ENCODE assay signal across 8 cellular contexts in genomic region chr6:117601811-117602150, GRCh38. TPM values are rescaled to one million over a fixed set of nuclear protein-coding genes. Genes with fewer than 3 reads are reported as not detected.
DNase-seq lines count a peak whose midpoint lies in the region; ATAC-seq and TF ChIP-seq lines count a peak whose summit lies in the region.

No MANE protein-coding gene starts in this region.

- H3K4me2 ChIP-seq in OCI-LY3 (ENCODE audit: low read length) = peak overlapping the region; percentile 73

- H4K20me1 ChIP-seq in OCI-LY3 (ENCODE audit: insufficient read depth, low read length) = 0 out of 2 replicates have a peak, but pooled peaks cover 4% of the 10 kb centered on the region

- peak overlapping the region; percentile 97 for H3K4me3 ChIP-seq in OCI-LY3 (ENCODE audit: low read length)
- H3K4me3 ChIP-seq in duodenal mucosa (ENCODE audit: low read depth in 1 of 2, low read length in 2 of 2) = peak overlapping the region; percentile 97 to 98
- H3K4me3 ChIP-seq in muscle layer of duodenum (ENCODE audit: low read depth in 1 of 2, low read length in 2 of 2) = peak overlapping the region; percentile 96

- intact Hi-C loops in activated CD4-positive, alpha-beta T cell treated with anti-CD3 and anti-CD28 coated beads for 36 hours (cut with DNase I, micrococcal nuclease) = loop anchor here (1.0 to 10.0 kb wide), 11 partner anchors 32 to 1349 kb away; partner anchors contain the start of genes NUS1 (in 2 of the 2), ASF1A (in 1 of the 2), CEP85L (in 1 of the 2) and DCBLD1 (in 1 of the 2)

- H3K9me3 ChIP-seq in OCI-LY3 (ENCODE audit: insufficient read depth, low read length) (peaks cover 4% of the 10 kb centered on the region; the same call in 1 of the 2 replicates), duodenal mucosa (ENCODE audit: control insufficient read depth in 1 of 2, low read length in 2 of 2) (no peaks in the 10 kb centered on the region), muscle layer of duodenum (ENCODE audit: control insufficient read depth in 1 of 2, low read length in 2 of 2) (no peaks in the 10 kb centered on the region)

- peak overlapping the region; percentile 54 for H3K27ac ChIP-seq in OCI-LY3 (ENCODE audit: low read length)
- peak overlapping the region; percentile 80 for H3K27ac ChIP-seq in duodenal mucosa (ENCODE audit: low read depth, low read length)
- H3K27ac ChIP-seq in muscle layer of duodenum (ENCODE audit: low read length) = peak overlapping the region; percentile 96

- H3K79me2 ChIP-seq in OCI-LY3 (ENCODE audit: low read length) = peaks cover 54% of the 10 kb centered on the region

- no peaks in the 10 kb centered on the region for H3K9me3 Mint-ChIP-seq in activated CD4-positive, alpha-beta T cell treated with anti-CD3 and anti-CD28 coated beads for 36 hours (ENCODE audit: low read depth)

- peak overlapping the region; percentile 99 for H3K27ac Mint-ChIP-seq in activated CD4-positive, alpha-beta T cell treated with anti-CD3 and anti-CD28 coated beads for 36 hours

- H3K36me3 Mint-ChIP-seq in activated CD4-positive, alpha-beta T cell treated with anti-CD3 and anti-CD28 coated beads for 36 hours (ENCODE audit: low read depth) = peaks cover 29% of the 10 kb centered on the region

- H3K9ac ChIP-seq in OCI-LY3 (ENCODE audit: low read length) (peak overlapping the region; percentile 89), duodenal mucosa (ENCODE audit: low read depth in 1 of 2, low read length in 2 of 2) (peak overlapping the region; percentile 77 to 92)

- H3K27me3 Mint-ChIP-seq in activated CD4-positive, alpha-beta T cell treated with anti-CD3 and anti-CD28 coated beads for 36 hours = no peaks in the 10 kb centered on the region

- peak; percentile 35 for DNase-seq in activated CD4-positive, alpha-beta T cell treated with anti-CD3 and anti-CD28 coated beads for 36 hours
- DNase-seq in activated CD4-positive, alpha-beta T cell treated with anti-CD3 and anti-CD28 coated beads, Interleukin-2, amount 50 U/mL, for 1 hour = no peak
- DNase-seq in effector CD8-positive, alpha-beta T cell (lab: John Stamatoyannopoulos, UW) = no peak
- DNase-seq in NCI-H510A treated with DMSO at 0.1 percent for 48 hours (lab: John Stamatoyannopoulos, UW) = no peak

- peaks cover 41% of the 10 kb centered on the region for H3K36me3 ChIP-seq in OCI-LY3 (replicated peaks; ENCODE audit: low read depth, low read length)
- H3K36me3 ChIP-seq in duodenal mucosa (ENCODE audit: control insufficient read depth in 1 of 2, insufficient read depth in 2 of 2, low read length in 2 of 2) = peaks cover 0 to 7% of the 10 kb centered on the region in 2 donors
- peaks cover 0 to 7% of the 10 kb centered on the region in 2 donors for H3K36me3 ChIP-seq in muscle layer of duodenum (ENCODE audit: control insufficient read depth in 1 of 2, insufficient read depth in 2 of 2, low read length in 2 of 2)

- no peak for ATAC-seq in activated CD4-positive, alpha-beta T cell treated with anti-CD3 and anti-CD28 coated beads for 36 hours
- peak; percentile 15 for ATAC-seq in HG02840 (IDR thresholded peaks at IDR 0.05; ENCODE audit: low FRiP score, unreplicated experiment)

- peaks cover 39% of the 10 kb centered on the region for H3K4me1 ChIP-seq in OCI-LY3 (ENCODE audit: low read length)
- H3K4me1 ChIP-seq in duodenal mucosa (ENCODE audit: control insufficient read depth in 1 of 2, insufficient read depth in 2 of 2, low read length in 2 of 2) = peaks cover 19 to 21% of the 10 kb centered on the region in 2 donors
- peaks cover 7 to 16% of the 10 kb centered on the region in 2 donors for H3K4me1 ChIP-seq in muscle layer of duodenum (ENCODE audit: control insufficient read depth in 1 of 2, insufficient read depth in 2 of 2, low read length in 2 of 2)

- CTCF ChIA-PET in activated CD4-positive, alpha-beta T cell treated with anti-CD3 and anti-CD28 coated beads for 36 hours (lab: Charles Lee) = interaction anchor here (0.7 to 2.1 kb wide), 7 partner anchors 16 to 256 kb away, joined by 3 to 10 read pairs (median 4); no protein-coding TSS in a partner anchor

- no peak for TF ChIP-seq CTCF in OCI-LY3 (IDR thresholded peaks at IDR 0.05; ENCODE audit: low read depth, low read length)

- no peak overlapping the region for H2AFZ ChIP-seq in OCI-LY3 (ENCODE audit: low read depth, low read length)

- POLR2A ChIA-PET in activated CD4-positive, alpha-beta T cell treated with anti-CD3 and anti-CD28 coated beads for 36 hours (lab: Charles Lee) = interaction anchor here (0.9 kb wide), 2 partner anchors 13 to 33 kb away, joined by 3 to 4 read pairs; no protein-coding TSS in a partner anchor

- peak overlapping the region; percentile 99 for H3K4me3 Mint-ChIP-seq in activated CD4-positive, alpha-beta T cell treated with anti-CD3 and anti-CD28 coated beads for 36 hours

- peaks cover 30% of the 10 kb centered on the region for H3K4me1 Mint-ChIP-seq in activated CD4-positive, alpha-beta T cell treated with anti-CD3 and anti-CD28 coated beads for 36 hours

- H3K27me3 ChIP-seq in OCI-LY3 (ENCODE audit: low read depth, low read length) = no peaks in the 10 kb centered on the region
- no peaks in the 10 kb centered on the region for H3K27me3 ChIP-seq in duodenal mucosa (ENCODE audit: control insufficient read depth in 1 of 2, insufficient read depth in 2 of 2, low read length in 2 of 2)
- no peaks in the 10 kb centered on the region for H3K27me3 ChIP-seq in muscle layer of duodenum (ENCODE audit: low read depth, low read length)

RNA-seq across cellular contexts. Expression of gene GOPC, which starts 0.5 kb away (rescaled TPM):
- 10 to 100 TPM; 13.3 to 15.5 TPM for total RNA-seq in activated CD4-positive, alpha-beta T cell treated with anti-CD3 and anti-CD28 coated beads for 36 hours
